In genomic region chr16:19882186-19882585, GRCh38 we compare ENCODE assay signal across 14 cellular contexts. TPM values are rescaled to one million over a fixed set of nuclear protein-coding genes. Genes with fewer than 3 reads are reported as not detected.
DNase-seq lines count a peak whose midpoint lies in the region; ATAC-seq and TF ChIP-seq lines count a peak whose summit lies in the region.
"Had no signal": no experiment of that assay in that cellular context is flagged by ENCODE, and none has a peak within 500 bp of the region (broad histone marks: within the 10 kb centered on the region; RNA-seq: fewer than 3 reads in every experiment).

No MANE protein-coding gene starts in this region.

- peak overlapping the region; percentile 84 for H3K4me3 Mint-ChIP-seq in progenitor cell of endocrine pancreas (ENCODE audit: low read depth)

- H3K9me3 ChIP-seq in iPS-18a (ENCODE audit: control insufficient read depth, low read depth, low read length) (no peaks in the 10 kb centered on the region), Karpas-422 (ENCODE audit: low read length) (no peaks in the 10 kb centered on the region)
- H3K9me3 ChIP-seq: upper lobe of right lung had no signal

- H3K4me1 ChIP-seq in iPS-18a (ENCODE audit: control insufficient read depth, low read depth, low read length) (peaks cover 30% of the 10 kb centered on the region), Karpas-422 (ENCODE audit: low read length) (no peaks in the 10 kb centered on the region)

- no peaks in the 10 kb centered on the region for H3K9me3 Mint-ChIP-seq in progenitor cell of endocrine pancreas (ENCODE audit: low read depth)

- H3K9me2 ChIP-seq in Karpas-422 (replicated peaks; ENCODE audit: insufficient read depth, low read length), result no peaks in the 10 kb centered on the region

- H3K4me2 ChIP-seq in Karpas-422 (ENCODE audit: low read depth, low read length, poor library complexity, severe bottlenecking), result no peak overlapping the region

- H3K27ac ChIP-seq in angular gyrus (ENCODE audit: low read depth, low read length) (peak overlapping the region; percentile 99), iPS-18a (ENCODE audit: low read length) (peak overlapping the region; percentile 85), Karpas-422 (ENCODE audit: low read length) (no peak overlapping the region)
- H3K27ac ChIP-seq: upper lobe of right lung had no signal

- H3K4me3 ChIP-seq in iPS-18a (ENCODE audit: low read length) (peak overlapping the region; percentile 78), Karpas-422 (ENCODE audit: low read length) (no peak overlapping the region)

- H2AFZ ChIP-seq in Karpas-422 (ENCODE audit: low read length), result no peak overlapping the region

- no peaks in the 10 kb centered on the region for H3K79me2 ChIP-seq in Karpas-422 (ENCODE audit: low read length)

- no peaks in the 10 kb centered on the region for H4K20me1 ChIP-seq in Karpas-422 (ENCODE audit: insufficient read depth, low read depth, low read length)

- H3K36me3 Mint-ChIP-seq in progenitor cell of endocrine pancreas (ENCODE audit: insufficient read depth), result peaks cover 4% of the 10 kb centered on the region

- peak; percentile 69 for DNase-seq in ELF-1 (ENCODE audit: low read depth, low spot score)
- DNase-seq in progenitor cell of endocrine pancreas (ENCODE audit: low spot score, unreplicated experiment), result no peak
- DNase-seq in cerebellum (ENCODE audit: low spot score), result no peak
- DNase-seq in Karpas-422, result no peak
- no peak for DNase-seq in NCI-H2196 (lab: John Stamatoyannopoulos, UW; ENCODE audit: unreplicated experiment)
- DNase-seq: activated T-cell treated with anti-CD3 and anti-CD28 coated beads for 4 hours, aorta, EL, erythroblast, left colon, upper lobe of right lung had no signal

- peak overlapping the region; percentile 79 for H3K9ac ChIP-seq in iPS-18a (ENCODE audit: low read length)
- H3K9ac ChIP-seq in Karpas-422 (ENCODE audit: low read length), result no peak overlapping the region

- no peak for ATAC-seq in GM21825 (IDR thresholded peaks at IDR 0.05; ENCODE audit: unreplicated experiment)
- ATAC-seq: left colon, upper lobe of right lung had no signal

- H3K27ac Mint-ChIP-seq in progenitor cell of endocrine pancreas, result peak overlapping the region; percentile 81

- H3K36me3 ChIP-seq in iPS-18a (ENCODE audit: control insufficient read depth, low read depth, low read length), result peaks cover 9% of the 10 kb centered on the region
- no peaks in the 10 kb centered on the region for H3K36me3 ChIP-seq in Karpas-422 (ENCODE audit: insufficient read depth, low read length)
- H3K36me3 ChIP-seq: upper lobe of right lung had no signal

- TF ChIP-seq CTCF in progenitor cell of endocrine pancreas (IDR thresholded peaks at IDR 0.05; ENCODE audit: unreplicated experiment), result no peak

- H3K27me3 ChIP-seq in iPS-18a (ENCODE audit: control insufficient read depth, insufficient read depth, low read length) (peaks cover 12% of the 10 kb centered on the region), Karpas-422 (ENCODE audit: low read length) (no peaks in the 10 kb centered on the region)

- H3K27me3 Mint-ChIP-seq in progenitor cell of endocrine pancreas, result peaks cover 20% of the 10 kb centered on the region

- peaks cover 18% of the 10 kb centered on the region for H3K4me1 Mint-ChIP-seq in progenitor cell of endocrine pancreas (ENCODE audit: low read depth)

RNA-seq across cellular contexts. Expression of gene GPRC5B, which starts 2.5 kb away (rescaled TPM):
- 40.6 and 44.3 TPM in 2 replicates for total RNA-seq in progenitor cell of endocrine pancreas
- total RNA-seq in cerebellum, result 37.1 TPM
- not detected in 2 replicates for total RNA-seq in Karpas-422 (2014; rRNA removed; shearing (Covaris generic); ENCODE audit: low replicate concordance)

Comparison
In these comparisons a context has a peak if more than half of its experiments do, and no peak if none do; other contexts are left out.
1. RNA of gene GPRC5B, which starts 2.5 kb away (total RNA-seq): 40.6 to 44.3 TPM in progenitor cell of endocrine pancreas and 37.1 TPM in cerebellum (single experiment); not detected in Karpas-422; every median in the first group is over 10 times any median in the second.